ENCODE assay signal across 1 cellular context in genomic region chr17:7213895-7214299, GRCh38.
TF ChIP-seq lines count a peak whose summit lies in the region.

No MANE protein-coding gene starts in this region.

TF ChIP-seq in GM12878, 131 proteins besides CTCF, POLR2A, EP300 and RAD21 (continues in another document):
- TF ChIP-seq EED (IDR thresholded peaks at IDR 0.05; ENCODE audit: low read depth) (0 out of 2 replicates have a peak, but pooled peaks have one; percentile 49), FOXM1 (IDR thresholded peaks at IDR 0.05; ENCODE audit: low read depth, low read length) (no peak), POLR2AphosphoS2 (IDR thresholded peaks at IDR 0.05; ENCODE audit: low read depth, low read length) (no peak), RBBP5 (conservative IDR thresholded peaks at IDR 0.05) (no peak), MEF2B (IDR thresholded peaks at IDR 0.05; ENCODE audit: partially characterized antibody, poor library complexity, severe bottlenecking) (peak; percentile 68), ZNF207 (IDR thresholded peaks at IDR 0.05; ENCODE audit: borderline replicate concordance) (peak; percentile 84), WRNIP1 (IDR thresholded peaks at IDR 0.05; ENCODE audit: borderline replicate concordance, low read depth, low read length) (no peak), NR2F1 (conservative IDR thresholded peaks at IDR 0.05) (peak; percentile 80; the same call in 1 of the 2 replicates), SMC3 (IDR thresholded peaks at IDR 0.05; ENCODE audit: borderline replicate concordance, low read length) (peak; percentile 31; the same call in 1 of the 2 replicates), RCOR1 (conservative IDR thresholded peaks at IDR 0.05; ENCODE audit: low read depth, low read length) (no peak), LARP7 (IDR thresholded peaks at IDR 0.05) (peak; percentile 43; the same call in 1 of the 2 replicates), TBL1XR1 (IDR thresholded peaks at IDR 0.05; ENCODE audit: low read depth, low read length) (no peak), BHLHE40 (IDR thresholded peaks at IDR 0.05; ENCODE audit: borderline replicate concordance in 1 of 2, low read depth in 2 of 2, low read length in 1 of 2) (0 out of 4 replicates have a peak, but pooled peaks of 1 of the 2 experiments have one; percentile 9), KDM1A (IDR thresholded peaks at IDR 0.05; ENCODE audit: borderline replicate concordance) (no peak), ZBTB33 (IDR thresholded peaks at IDR 0.05) (no peak), NKRF (conservative IDR thresholded peaks at IDR 0.05) (0 out of 2 replicates have a peak, but pooled peaks have one; percentile 31), TARDBP (IDR thresholded peaks at IDR 0.05; ENCODE audit: borderline replicate concordance) (no peak), CBX3 (IDR thresholded peaks at IDR 0.05; ENCODE audit: borderline replicate concordance, low read depth) (no peak), IKZF1 (conservative IDR thresholded peaks at IDR 0.05) (no peak), CBX5 (IDR thresholded peaks at IDR 0.05; ENCODE audit: low read depth) (no peak), KAT2A (conservative IDR thresholded peaks at IDR 0.05; ENCODE audit: control insufficient read depth, low read depth, low read length) (no peak), NBN (IDR thresholded peaks at IDR 0.05) (0 out of 2 replicates have a peak, but pooled peaks have one; percentile 17), IKZF2 (IDR thresholded peaks at IDR 0.05) (0 out of 4 replicates have a peak, but pooled peaks of 1 of the 2 experiments have one; percentile 6), SP1 (IDR thresholded peaks at IDR 0.05; ENCODE audit: low read depth, low read length) (no peak), BACH1 (IDR thresholded peaks at IDR 0.05; ENCODE audit: borderline replicate concordance) (no peak), CHD2 (IDR thresholded peaks at IDR 0.05; ENCODE audit: borderline replicate concordance, low read depth, low read length) (peak; percentile 53; the same call in 1 of the 2 replicates), ZNF217 (IDR thresholded peaks at IDR 0.05) (no peak), NFIC (IDR thresholded peaks at IDR 0.05; ENCODE audit: low read depth, low read length) (no peak), TAF1 (IDR thresholded peaks at IDR 0.05; ENCODE audit: borderline replicate concordance, low read depth, low read length) (no peak), PBX3 (IDR thresholded peaks at IDR 0.05; ENCODE audit: insufficient replicate concordance, low read depth, low read length) (no peak), HDAC6 (IDR thresholded peaks at IDR 0.05; ENCODE audit: unreplicated experiment) (no peak), FOXK2 (IDR thresholded peaks at IDR 0.05) (no peak), RELA (IDR thresholded peaks at IDR 0.05; ENCODE audit: borderline replicate concordance, partially characterized antibody) (peak; percentile 59), HDGF (IDR thresholded peaks at IDR 0.05) (no peak), SMARCA5 (IDR thresholded peaks at IDR 0.05) (peak; percentile 81), BRCA1 (IDR thresholded peaks at IDR 0.05; ENCODE audit: low read depth, low read length) (no peak), STAT3 (IDR thresholded peaks at IDR 0.05; ENCODE audit: low read depth, low read length) (no peak), MLLT1 (IDR thresholded peaks at IDR 0.05) (no peak), SPI1 (IDR thresholded peaks at IDR 0.05; ENCODE audit: borderline replicate concordance, insufficient read depth, low read depth, low read length) (no peak; the same call in 1 of the 2 replicates), ZSCAN29 (IDR thresholded peaks at IDR 0.05) (no peak), YY1 (IDR thresholded peaks at IDR 0.05; ENCODE audit: low read depth, low read length) (peak; percentile 56; the same call in 1 of the 2 replicates), HCFC1 (IDR thresholded peaks at IDR 0.05; ENCODE audit: low read length) (0 out of 2 replicates have a peak, but pooled peaks have one; percentile 10), BMI1 (IDR thresholded peaks at IDR 0.05; ENCODE audit: borderline replicate concordance) (peak; percentile 94), STAT1 (conservative IDR thresholded peaks at IDR 0.05) (no peak), TCF3 (IDR thresholded peaks at IDR 0.05; ENCODE audit: borderline replicate concordance, insufficient read depth, low read depth, low read length) (no peak), EGR1 (IDR thresholded peaks at IDR 0.05; ENCODE audit: borderline replicate concordance in 1 of 2, low read depth in 2 of 2, low read length in 2 of 2) (no peak), USF2 (IDR thresholded peaks at IDR 0.05; ENCODE audit: borderline replicate concordance, low read depth, low read length) (no peak), CHD1 (IDR thresholded peaks at IDR 0.05; ENCODE audit: low read depth, low read length) (no peak), ZBTB4 (CRISPR knock-in tag; IDR thresholded peaks at IDR 0.05) (no peak), MXI1 (IDR thresholded peaks at IDR 0.05; ENCODE audit: low read depth, low read length) (peak; percentile 82; the same call in 1 of the 2 replicates), HSF1 (IDR thresholded peaks at IDR 0.05; ENCODE audit: low read depth, low read length) (no peak), RFX5 (IDR thresholded peaks at IDR 0.05; ENCODE audit: low read depth, low read length) (no peak), POU2F2 (IDR thresholded peaks at IDR 0.05; ENCODE audit: borderline replicate concordance, low read depth, low read length) (no peak), ZBTB40 (IDR thresholded peaks at IDR 0.05; ENCODE audit: borderline replicate concordance) (0 out of 2 replicates have a peak, but pooled peaks have one; percentile 47)
